In the genomic region with DNA sequence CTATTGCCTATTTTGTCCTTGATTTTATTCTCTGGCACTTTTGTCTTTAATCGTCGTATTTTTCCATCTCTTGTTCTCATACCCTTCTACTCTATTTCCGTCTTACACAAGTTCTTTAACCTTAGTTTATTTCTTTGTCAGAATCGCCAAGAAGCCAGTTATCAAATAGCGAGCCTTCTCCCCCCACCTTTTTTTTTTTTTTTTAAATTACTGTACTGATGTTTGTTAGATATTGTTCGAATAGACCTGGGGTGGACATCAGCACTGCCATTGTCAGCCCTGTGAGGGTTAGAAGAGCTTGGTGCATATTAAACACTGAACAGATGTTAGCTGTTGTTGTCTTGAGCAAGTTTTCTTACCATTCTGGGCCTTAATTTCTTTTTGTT, we compare ENCODE assay signal across 8 cellular contexts. TPM values are rescaled to one million over a fixed set of nuclear protein-coding genes. Genes with fewer than 3 reads are reported as not detected.
DNase-seq lines count a peak whose midpoint lies in the region; ATAC-seq and TF ChIP-seq lines count a peak whose summit lies in the region.

No MANE protein-coding gene starts in this region.

- no peaks in the 10 kb centered on the region for H3K9me2 ChIP-seq in Loucy (replicated peaks; ENCODE audit: low read depth, low read length)

- no peaks in the 10 kb centered on the region for H3K27me3 Mint-ChIP-seq in CD4-positive, alpha-beta T cell
- no peaks in the 10 kb centered on the region for H3K27me3 Mint-ChIP-seq in naive B cell

- H3K79me2 ChIP-seq in Loucy (ENCODE audit: insufficient read depth, low read length) = peaks cover 65% of the 10 kb centered on the region

- no peak for TF ChIP-seq CTCF in CD4-positive, alpha-beta T cell (IDR thresholded peaks at IDR 0.05)
- TF ChIP-seq CTCF in Loucy (conservative IDR thresholded peaks at IDR 0.05; ENCODE audit: low read length) = no peak

- H3K27ac Mint-ChIP-seq in CD4-positive, alpha-beta T cell = peak overlapping the region; percentile 90
- H3K27ac Mint-ChIP-seq in naive B cell = peak overlapping the region; percentile 94 to 98 (median 98)

- peak overlapping the region; percentile 68; the same call in 1 of the 2 replicates for H2AFZ ChIP-seq in Loucy (ENCODE audit: low read length)

- H3K4me2 ChIP-seq in Loucy (ENCODE audit: low read depth, low read length, poor library complexity, severe bottlenecking) = peak overlapping the region; percentile 100

- POLR2A ChIA-PET in CD4-positive, alpha-beta T cell (lab: Charles Lee) = interaction anchor here (1.3 kb wide), 1 partner anchor 1122 kb away, joined by 5 read pairs; no protein-coding TSS in a partner anchor

- H3K36me3 Mint-ChIP-seq in CD4-positive, alpha-beta T cell (ENCODE audit: low read depth) = peaks cover 22% of the 10 kb centered on the region
- peaks cover 0 to 5% of the 10 kb centered on the region in 2 donors for H3K36me3 Mint-ChIP-seq in naive B cell

- H3K4me3 Mint-ChIP-seq in CD4-positive, alpha-beta T cell = peak overlapping the region; percentile 93
- H3K4me3 Mint-ChIP-seq in naive B cell = peak overlapping the region; percentile 87 to 96 (median 94)

- H3K9me3 ChIP-seq in CD4-positive, alpha-beta T cell (ENCODE audit: control insufficient read depth, low read length) = no peaks in the 10 kb centered on the region
- no peaks in the 10 kb centered on the region for H3K9me3 ChIP-seq in Loucy (ENCODE audit: insufficient read depth, low read depth, low read length)

- no peaks in the 10 kb centered on the region for H3K9me3 Mint-ChIP-seq in CD4-positive, alpha-beta T cell
- no peaks in the 10 kb centered on the region for H3K9me3 Mint-ChIP-seq in naive B cell

- no peak for DNase-seq in CD4-positive, alpha-beta T cell
- DNase-seq in naive B cell (no peak), NCI-H774 (lab: John Stamatoyannopoulos, UW) (no peak), T-helper 9 cell (no peak)
- DNase-seq in activated CD8-positive, alpha-beta memory T cell treated with anti-CD3 and anti-CD28 coated beads for 24 hours = no peak

- H3K9ac ChIP-seq in Loucy (ENCODE audit: low read depth, low read length, poor library complexity, severe bottlenecking) = peak overlapping the region; percentile 90

- CTCF ChIA-PET in CD4-positive, alpha-beta T cell (lab: Charles Lee) = no interaction called here

- H3K4me1 Mint-ChIP-seq in CD4-positive, alpha-beta T cell (ENCODE audit: low read depth) = peaks cover 63% of the 10 kb centered on the region
- peaks cover 25 to 42% (median 36%) of the 10 kb centered on the region in 3 donors for H3K4me1 Mint-ChIP-seq in naive B cell

- no peaks in the 10 kb centered on the region for H3K27me3 ChIP-seq in CD4-positive, alpha-beta T cell (ENCODE audit: control insufficient read depth, insufficient read depth, low read length)
- no peaks in the 10 kb centered on the region for H3K27me3 ChIP-seq in Loucy (ENCODE audit: insufficient read depth, low read length, poor library complexity, severe bottlenecking)

- no peaks in the 10 kb centered on the region for H3K36me3 ChIP-seq in Loucy (ENCODE audit: insufficient read depth, low read length)

- peak overlapping the region; percentile 88 for H3K27ac ChIP-seq in CD4-positive, alpha-beta T cell (ENCODE audit: low read depth, low read length)
- H3K27ac ChIP-seq in cingulate gyrus (ENCODE audit: low read depth, low read length) = peak overlapping the region; percentile 95

- peak overlapping the region; percentile 94 for H3K4me3 ChIP-seq in Loucy (ENCODE audit: low read length, poor library complexity, severe bottlenecking)

- peaks cover 51% of the 10 kb centered on the region for H3K4me1 ChIP-seq in Loucy (ENCODE audit: insufficient read depth, low read length, poor library complexity, severe bottlenecking)

- intact Hi-C loops in CD4-positive, alpha-beta T cell (cut with DNase I, micrococcal nuclease) = loop anchor here in 1 of 2 experiments (2.0 to 10.0 kb wide), 2 partner anchors 994 to 1120 kb away; no protein-coding TSS in a partner anchor

- ATAC-seq in CD4-positive, alpha-beta T cell (ENCODE audit: poor library complexity) = no peak
- ATAC-seq in naive B cell (ENCODE audit: low read depth in 2 of 2) = no peak
- ATAC-seq in HG02870 (IDR thresholded peaks at IDR 0.05; ENCODE audit: unreplicated experiment) = no peak

- peaks cover 4% of the 10 kb centered on the region; the same call in 1 of the 2 replicates for H3F3A ChIP-seq in Loucy (ENCODE audit: low read depth)

- peaks cover 53% of the 10 kb centered on the region for H4K20me1 ChIP-seq in Loucy (ENCODE audit: insufficient read depth, low read length, poor library complexity, severe bottlenecking)

RNA-seq across cellular contexts. Expression of gene SPCS3, which starts 1.2 kb away (rescaled TPM):
- total RNA-seq in CD4-positive, alpha-beta T cell = 100 to 1,000 TPM; 149 TPM
- 10 to 100 TPM; 32.8 to 56.8 (median 38.0) TPM for polyA plus RNA-seq in naive B cell (ENCODE audit: low read depth in 6 of 6)

RNA-seq across cellular contexts. Expression of gene ASB5, which starts 51.9 kb away (rescaled TPM):
- not detected for total RNA-seq in CD4-positive, alpha-beta T cell
- polyA plus RNA-seq in naive B cell (ENCODE audit: low read depth in 6 of 6) = not detected
